In the genomic region with DNA sequence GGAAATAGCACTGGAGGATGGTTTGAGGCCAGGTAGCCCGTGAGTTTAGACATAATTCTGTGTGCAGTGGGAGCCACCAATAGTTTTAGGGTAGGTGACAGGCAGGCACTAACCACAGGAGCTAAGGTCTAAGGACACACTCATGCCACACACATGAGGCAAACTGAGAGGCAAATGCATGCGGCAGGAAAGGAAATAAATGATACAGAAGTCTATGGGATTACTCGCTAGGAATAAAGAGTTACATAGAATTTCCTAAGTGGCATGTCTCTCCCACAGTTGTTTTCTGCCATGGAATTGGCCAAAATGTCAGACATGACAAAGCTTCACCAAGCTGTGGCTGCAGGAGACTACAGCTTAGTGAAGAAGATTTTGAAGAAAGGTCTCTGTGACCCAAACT, we compare ENCODE assay signal across 11 cellular contexts. TPM values are rescaled to one million over a fixed set of nuclear protein-coding genes. Genes with fewer than 3 reads are reported as not detected.
"Had no signal": no experiment of that assay in that cellular context is flagged by ENCODE, and none has a peak within 500 bp of the region (broad histone marks: within the 10 kb centered on the region; RNA-seq: fewer than 3 reads in every experiment).

No MANE protein-coding gene starts in this region.

- H3K4me3 ChIP-seq: GM23248, GM23338, HAP-1 had no signal

- H3K4me2 ChIP-seq: GM23338 had no signal

- H3K4me3 Mint-ChIP-seq: GM23338, H9, HFFc6 had no signal

- H3K27ac ChIP-seq: GM23248 had no signal

- H2AFZ ChIP-seq: GM23248, GM23338 had no signal

- H3K36me3 ChIP-seq: HAP-1 had no signal

- H3K9me3 ChIP-seq: HAP-1 had no signal

- H3K4me1 ChIP-seq: HAP-1 had no signal

- DNase-seq: GM23248, GOT3, H7, H9, HCEC 1CT, HFFc6 had no signal

- H3K9ac ChIP-seq: GM23248 had no signal

- H3K27ac Mint-ChIP-seq: GM23338, H9, HFFc6 had no signal

- ATAC-seq: GM23338, HCT116 had no signal

- H3K9me3 Mint-ChIP-seq: GM23338, H9 had no signal

RNA-seq across cellular contexts. Expression of gene ANKRD66, which starts 4.9 kb away (rescaled TPM):
- total RNA-seq: GM23248, GM23338, H1, H4, H7, H9, HFFc6 had no signal

RNA-seq across cellular contexts. Expression of gene PLA2G7, which starts 16.5 kb away (rescaled TPM):
- total RNA-seq: GM23248, H4, HFFc6 had no signal

RNA-seq across cellular contexts. Expression of gene MEP1A, which starts 41.5 kb away (rescaled TPM):
- total RNA-seq: GM23248, GM23338, H1, H7, H9, HFFc6 had no signal
